ENCODE assay signal across 30 cellular contexts in the genomic region with DNA sequence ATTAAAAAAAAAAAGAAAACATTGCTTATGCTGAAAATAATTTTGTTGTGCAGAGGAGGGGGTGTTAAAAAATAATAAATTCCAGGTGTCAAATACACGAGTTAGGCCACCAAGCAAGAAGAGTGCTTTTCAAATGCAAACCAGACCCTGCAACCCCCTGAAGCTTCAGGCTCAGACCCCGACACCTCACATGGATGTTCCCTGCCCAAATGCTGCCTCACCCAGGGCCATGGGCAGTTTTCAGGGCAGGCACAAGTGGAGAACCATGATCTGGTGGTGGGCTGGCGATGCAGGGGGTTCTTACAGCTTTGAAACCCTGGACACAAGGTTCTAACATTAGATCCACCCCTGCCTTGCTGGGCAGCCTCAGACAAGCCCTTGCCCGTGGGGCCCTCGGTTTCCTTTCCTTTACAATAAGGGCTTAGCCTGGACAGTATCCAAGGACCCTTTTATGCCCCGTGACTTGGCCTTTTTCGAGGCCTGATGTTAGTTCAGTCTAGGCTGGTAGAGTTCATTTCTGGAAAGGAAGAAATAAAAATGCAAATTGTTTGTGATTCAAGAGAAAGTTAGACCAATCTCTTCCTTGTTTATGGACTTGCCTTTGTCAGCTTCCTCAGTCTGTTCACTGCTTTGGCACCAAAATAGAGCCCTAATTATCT.
"Had no signal": no experiment of that assay in that cellular context is flagged by ENCODE, and none has a peak within 500 bp of the region (broad histone marks: within the 10 kb centered on the region; RNA-seq: fewer than 3 reads in every experiment).

No MANE protein-coding gene starts in this region.

- ATAC-seq: activated T-cell treated with anti-CD3 and anti-CD28 coated beads, Interleukin-2, amount 50 U/mL, for 4 hours; activated T-helper 17 cell treated with anti-CD3 and anti-CD28 coated beads, Interleukin-2, amount 50 U/mL, for 72 hours; effector memory CD8-positive, alpha-beta T cell; esophagus mucosa; heart left ventricle; left lung; lower lobe of right lung; mucosa of descending colon; natural killer cell treated with Interleukin-12 subunit alpha and Interleukin-12 subunit beta and Interleukin-15 and Interleukin-18, amount 100 ng/mL, for 72 hours; SK-N-SH treated with all-trans-retinoic acid at 6 μM for 48 hours; stimulated activated memory B cell treated with anti-CD40 and anti-IgM and Interleukin-4, amounts not matched to agents 10 μg/mL and 1 μg/mL and 100 μg/mL, for 72 hours; stimulated activated naive CD8-positive, alpha-beta T cell treated with anti-CD3 and anti-CD28 coated beads, Interleukin-15, amount 100 ng/mL, for 72 hours; T-helper 17 cell had no signal

- H3K4me3 ChIP-seq: heart left ventricle, left lung, lower lobe of right lung, mucosa of descending colon, sigmoid colon, upper lobe of left lung, vagina had no signal

- H3K4me3 Mint-ChIP-seq: activated naive CD4-positive, alpha-beta T cell treated with anti-CD3 and anti-CD28 coated beads, Interleukin-2, amount 50 U/mL, for 24 hours; activated T-cell treated with anti-CD3 and anti-CD28 coated beads, Interleukin-2, amount 50 U/mL, for 4 hours; activated T-helper 17 cell treated with anti-CD3 and anti-CD28 coated beads, Interleukin-2, amount 50 U/mL, for 72 hours; central memory CD8-positive, alpha-beta T cell; effector memory CD8-positive, alpha-beta T cell; natural killer cell treated with Interleukin-12 subunit alpha and Interleukin-12 subunit beta and Interleukin-15 and Interleukin-18, amount 100 ng/mL, for 72 hours; stimulated activated memory B cell treated with anti-CD40 and anti-IgM and Interleukin-4, amounts not matched to agents 10 μg/mL and 1 μg/mL and 100 μg/mL, for 72 hours; stimulated activated naive CD8-positive, alpha-beta T cell treated with anti-CD3 and anti-CD28 coated beads, Interleukin-15, amount 100 ng/mL, for 72 hours; T-helper 17 cell had no signal

- H3K36me3 Mint-ChIP-seq: activated naive CD4-positive, alpha-beta T cell treated with anti-CD3 and anti-CD28 coated beads, Interleukin-2, amount 50 U/mL, for 24 hours; natural killer cell treated with Interleukin-12 subunit alpha and Interleukin-12 subunit beta and Interleukin-15 and Interleukin-18, amount 100 ng/mL, for 72 hours; stimulated activated memory B cell treated with anti-CD40 and anti-IgM and Interleukin-4, amounts not matched to agents 10 μg/mL and 1 μg/mL and 100 μg/mL, for 72 hours had no signal

- DNase-seq: activated CD4-positive, alpha-beta T cell treated with anti-CD3 and anti-CD28 coated beads for 4 hours; activated CD4-positive, alpha-beta T cell treated with anti-CD3 and anti-CD28 coated beads, Interleukin-2, amount 50 U/mL, for 4 hours; activated T-cell treated with anti-CD3 and anti-CD28 coated beads, Interleukin-2, amount 50 U/mL, for 4 hours; effector memory CD8-positive, alpha-beta T cell; foreskin fibroblast; heart left ventricle; kidney glomerular epithelial cell; left lung; lower lobe of right lung; mesendoderm; mucosa of descending colon; retina; sigmoid colon; small intestine; stimulated activated CD4-positive, alpha-beta T cell treated with anti-CD3 and anti-CD28 coated beads, Interleukin-1b, Interleukin-23, amount 100 ng/mL, for 48 hours; stimulated activated CD4-positive, alpha-beta T cell treated with anti-CD3 and anti-CD28 coated beads, Interleukin-4, amount 100 ng/mL, for 4 hours; stimulated activated CD8-positive, alpha-beta memory T cell treated with anti-CD3 and anti-CD28 coated beads, Interleukin-4, amount 100 ng/mL, for 48 hours; stimulated activated naive CD8-positive, alpha-beta T cell treated with anti-CD3 and anti-CD28 coated beads, Interleukin-15, amount 100 ng/mL, for 72 hours; substantia nigra; T-helper 17 cell; upper lobe of left lung had no signal

- H3K27ac Mint-ChIP-seq: activated naive CD4-positive, alpha-beta T cell treated with anti-CD3 and anti-CD28 coated beads, Interleukin-2, amount 50 U/mL, for 24 hours; activated T-helper 17 cell treated with anti-CD3 and anti-CD28 coated beads, Interleukin-2, amount 50 U/mL, for 72 hours; effector memory CD8-positive, alpha-beta T cell; natural killer cell treated with Interleukin-12 subunit alpha and Interleukin-12 subunit beta and Interleukin-15 and Interleukin-18, amount 100 ng/mL, for 72 hours; stimulated activated memory B cell treated with anti-CD40 and anti-IgM and Interleukin-4, amounts not matched to agents 10 μg/mL and 1 μg/mL and 100 μg/mL, for 72 hours; T-helper 17 cell had no signal

- H3K9me3 Mint-ChIP-seq: activated naive CD4-positive, alpha-beta T cell treated with anti-CD3 and anti-CD28 coated beads, Interleukin-2, amount 50 U/mL, for 24 hours; activated T-cell treated with anti-CD3 and anti-CD28 coated beads, Interleukin-2, amount 50 U/mL, for 4 hours; activated T-helper 17 cell treated with anti-CD3 and anti-CD28 coated beads, Interleukin-2, amount 50 U/mL, for 72 hours; central memory CD8-positive, alpha-beta T cell; effector memory CD8-positive, alpha-beta T cell; natural killer cell treated with Interleukin-12 subunit alpha and Interleukin-12 subunit beta and Interleukin-15 and Interleukin-18, amount 100 ng/mL, for 72 hours; stimulated activated naive CD8-positive, alpha-beta T cell treated with anti-CD3 and anti-CD28 coated beads, Interleukin-15, amount 100 ng/mL, for 72 hours had no signal

- H3K9me3 ChIP-seq: left lung, lower lobe of right lung, mucosa of descending colon, sigmoid colon, upper lobe of left lung, vagina had no signal

- H3K27me3 Mint-ChIP-seq: activated naive CD4-positive, alpha-beta T cell treated with anti-CD3 and anti-CD28 coated beads, Interleukin-2, amount 50 U/mL, for 24 hours; activated T-helper 17 cell treated with anti-CD3 and anti-CD28 coated beads, Interleukin-2, amount 50 U/mL, for 72 hours; central memory CD8-positive, alpha-beta T cell; stimulated activated naive CD8-positive, alpha-beta T cell treated with anti-CD3 and anti-CD28 coated beads, Interleukin-15, amount 100 ng/mL, for 72 hours had no signal

- H3K4me1 Mint-ChIP-seq: activated naive CD4-positive, alpha-beta T cell treated with anti-CD3 and anti-CD28 coated beads, Interleukin-2, amount 50 U/mL, for 24 hours; activated T-helper 17 cell treated with anti-CD3 and anti-CD28 coated beads, Interleukin-2, amount 50 U/mL, for 72 hours; central memory CD8-positive, alpha-beta T cell; stimulated activated memory B cell treated with anti-CD40 and anti-IgM and Interleukin-4, amounts not matched to agents 10 μg/mL and 1 μg/mL and 100 μg/mL, for 72 hours; stimulated activated naive CD8-positive, alpha-beta T cell treated with anti-CD3 and anti-CD28 coated beads, Interleukin-15, amount 100 ng/mL, for 72 hours; T-helper 17 cell had no signal

- FAIRE-seq: bronchial epithelial cell, small intestine had no signal

- H3K36me3 ChIP-seq: heart left ventricle, left lung, lower lobe of right lung, sigmoid colon, upper lobe of left lung, vagina had no signal

- H3K27ac ChIP-seq: heart left ventricle, left lung, lower lobe of right lung, sigmoid colon, upper lobe of left lung, vagina had no signal

- H3K27me3 ChIP-seq: heart left ventricle, left lung, sigmoid colon, upper lobe of left lung, vagina had no signal

- H3K4me1 ChIP-seq: left lung, lower lobe of right lung, sigmoid colon, vagina had no signal
